ENCODE assay signal across 13 cellular contexts in the genomic region with DNA sequence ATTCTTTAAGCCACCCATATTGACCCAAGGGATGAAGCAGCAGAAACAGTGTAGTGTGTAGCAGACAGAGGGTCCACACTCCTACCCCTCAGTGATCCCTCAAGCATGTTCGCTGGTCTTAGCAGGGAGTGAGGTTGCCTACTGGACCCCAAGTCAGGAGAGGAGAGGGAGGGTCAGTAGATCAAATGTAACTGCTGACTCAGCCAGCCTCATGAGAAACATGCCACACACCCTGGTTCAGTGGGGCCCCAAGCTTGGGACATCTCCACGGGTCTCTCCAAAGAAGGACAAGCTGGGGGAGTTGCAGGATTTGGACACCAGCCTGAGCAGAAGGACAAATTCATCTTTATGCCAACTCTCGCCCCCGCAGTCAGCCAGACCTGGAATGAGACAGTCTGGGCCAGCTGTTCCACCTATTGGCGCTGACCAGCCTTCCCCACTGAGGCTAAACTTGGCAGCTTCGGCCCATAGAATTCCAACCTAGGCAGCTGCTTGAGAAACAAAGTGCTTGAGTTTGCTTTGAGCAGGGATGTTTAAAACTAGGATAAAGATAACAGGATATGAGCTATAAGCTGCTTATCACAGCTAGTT.
DNase-seq lines count a peak whose midpoint lies in the region; ATAC-seq, FAIRE-seq and TF ChIP-seq lines count a peak whose summit lies in the region.
"Had no signal": no experiment of that assay in that cellular context is flagged by ENCODE, and none has a peak within 500 bp of the region (broad histone marks: within the 10 kb centered on the region; RNA-seq: fewer than 3 reads in every experiment).

No MANE protein-coding gene starts in this region.

- no peak for FAIRE-seq in GM19239 (lab: Jason Lieb, UNC)

- no peak for TF ChIP-seq CTCF in choroid plexus epithelial cell (conservative IDR thresholded peaks at IDR 0.05; ENCODE audit: low read depth, low read length)
- TF ChIP-seq CTCF in lower leg skin (IDR thresholded peaks at IDR 0.05), result no peak

- H3K36me3 ChIP-seq in HUES48 (ENCODE audit: control insufficient read depth, insufficient read depth, low read length) (no peaks in the 10 kb centered on the region), skeletal muscle tissue (ENCODE audit: control insufficient read depth in 3 of 3, insufficient read depth in 3 of 3, low read length in 3 of 3) (no peaks in the 10 kb centered on the region)

- H3K9ac ChIP-seq in HUES48 (ENCODE audit: low read depth, low read length) (no peak overlapping the region), skeletal muscle tissue (ENCODE audit: low read depth in 1 of 3, low read length in 3 of 3) (peak overlapping the region in 1 of 3 donors; percentile 38)

- H3K4me1 ChIP-seq in HUES48 (ENCODE audit: control insufficient read depth, insufficient read depth, low read length), result peaks cover 44% of the 10 kb centered on the region
- peaks cover 52 to 61% (median 54%) of the 10 kb centered on the region in 3 donors for H3K4me1 ChIP-seq in skeletal muscle tissue (ENCODE audit: control insufficient read depth in 3 of 3, insufficient read depth in 3 of 3, low read length in 3 of 3)

- 59 to 73% methylated on average over 6 of the region's 6 CpGs for WGBS in lower leg skin, 2 donors

- no peak for ATAC-seq in HG02870 (IDR thresholded peaks at IDR 0.05; ENCODE audit: unreplicated experiment)
- ATAC-seq: natural killer cell treated with Interleukin-12 subunit alpha and Interleukin-12 subunit beta and Interleukin-15 and Interleukin-18, amount 100 ng/mL, for 72 hours had no signal

- no peak for TF ChIP-seq POLR2A in lower leg skin (IDR thresholded peaks at IDR 0.05)

- H3K27me3 ChIP-seq in HUES48 (ENCODE audit: control insufficient read depth, insufficient read depth, low read length), result no peaks in the 10 kb centered on the region
- peaks cover 0 to 17% (median 6%) of the 10 kb centered on the region in 3 donors for H3K27me3 ChIP-seq in skeletal muscle tissue (ENCODE audit: control insufficient read depth in 3 of 3, insufficient read depth in 3 of 3, low read length in 3 of 3)

- H3K9me3 ChIP-seq in HUES48 (ENCODE audit: control insufficient read depth, insufficient read depth, low read length) (no peaks in the 10 kb centered on the region), skeletal muscle tissue (ENCODE audit: control insufficient read depth in 3 of 3, low read length in 3 of 3) (no peaks in the 10 kb centered on the region)
- H3K9me3 ChIP-seq: Caco-2 had no signal

- no peak overlapping the region; the same call in 1 of the 2 replicates for H3K4me3 ChIP-seq in HUES48 (ENCODE audit: low read depth, low read length)
- H3K4me3 ChIP-seq in choroid plexus epithelial cell (ENCODE audit: low read depth, low read length), result no peak overlapping the region
- H3K4me3 ChIP-seq in skeletal muscle tissue (ENCODE audit: low read length in 3 of 3), result no peak overlapping the region
- no peak overlapping the region for H3K4me3 ChIP-seq in lower leg skin (ENCODE audit: low read depth, poor library complexity, severe bottlenecking)

- intact Hi-C loops in lower leg skin (cut with DNase I; ENCODE audit: low total_unique reads), result no loop called here

- peak; percentile 71 for DNase-seq in choroid plexus epithelial cell (ENCODE audit: low read depth)
- peak; percentile 44 for DNase-seq in kidney glomerular epithelial cell (lab: John Stamatoyannopoulos, UW)
- DNase-seq in stimulated activated CD4-positive, alpha-beta T cell treated with anti-CD3 and anti-CD28 coated beads, Interleukin-4, amount 100 ng/mL, for 4 hours, result no peak
- no peak for DNase-seq in lower leg skin (ENCODE audit: low spot score in 2 of 2)
- no peak for DNase-seq in GM19239 (ENCODE audit: insufficient read length, low spot score)
- DNase-seq: activated effector memory CD4-positive, alpha-beta T cell treated with anti-CD3 and anti-CD28 coated beads, Interleukin-2, amount 50 U/mL, for 16 hours; Caco-2; HFFc6; T-helper 9 cell had no signal

- H3K27ac ChIP-seq in HUES48 (ENCODE audit: low read depth, low read length), result peak overlapping the region; percentile 88
- peak overlapping the region; percentile 78 for H3K27ac ChIP-seq in skeletal muscle tissue (ENCODE audit: low read depth, low read length)

Comparison
In these comparisons a context has a peak if more than half of its experiments do, and no peak if none do; other contexts are left out.
1. DNase-seq: peak in choroid plexus epithelial cell (single experiment) and kidney glomerular epithelial cell (single experiment); none in stimulated activated CD4-positive, alpha-beta T cell treated with anti-CD3 and anti-CD28 coated beads, Interleukin-4, amount 100 ng/mL, for 4 hours (0 of 2), lower leg skin (0 of 2) and GM19239 (single experiment).